ENCODE assay signal across 8 cellular contexts in the genomic region with DNA sequence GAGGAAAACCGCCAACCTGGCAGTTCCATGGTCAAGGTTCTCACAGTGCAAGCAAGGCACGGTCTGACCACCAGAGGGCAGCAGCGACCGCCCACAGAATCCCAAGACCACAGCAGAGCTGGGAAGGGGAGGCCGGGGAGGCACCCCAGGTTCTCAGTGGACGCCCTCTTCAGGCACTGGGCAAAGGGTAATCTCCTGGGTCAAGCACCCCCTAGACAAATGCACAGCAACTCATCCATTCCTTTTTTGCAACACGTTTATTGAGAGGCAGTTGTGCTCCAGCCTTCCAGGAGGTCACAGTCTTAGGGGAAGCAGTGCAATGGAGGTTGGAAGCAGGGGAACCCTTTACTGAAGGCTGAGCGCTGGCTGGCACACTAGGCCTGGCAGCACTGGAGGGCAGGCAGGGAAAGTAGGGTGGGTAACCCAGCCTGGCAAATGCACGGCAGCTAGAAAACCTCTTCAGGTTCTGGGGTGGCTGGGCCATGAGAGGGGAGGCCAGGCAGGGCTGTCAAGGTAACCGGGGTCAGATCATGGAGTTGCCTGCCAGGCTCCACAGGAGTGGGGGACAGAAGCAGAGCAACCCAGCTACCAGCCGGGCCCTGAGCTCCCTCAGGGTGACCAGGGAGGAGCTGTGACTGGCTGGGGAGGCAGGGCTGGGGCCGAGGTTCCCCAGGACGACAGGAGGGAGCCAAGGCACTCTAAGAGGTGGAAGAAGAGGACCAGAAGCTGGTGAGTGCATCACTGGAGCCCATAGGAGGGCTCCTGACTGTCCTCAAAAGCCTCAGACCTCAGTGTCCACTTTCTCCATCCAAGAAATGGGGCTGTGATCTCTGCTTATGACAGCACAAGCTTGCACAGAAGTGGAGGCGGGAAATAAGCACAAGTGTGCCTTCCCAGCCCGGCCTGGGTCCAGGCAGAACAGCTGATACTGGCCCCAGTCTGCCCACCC. TPM values are rescaled to one million over a fixed set of nuclear protein-coding genes. Genes with fewer than 3 reads are reported as not detected.
DNase-seq lines count a peak whose midpoint lies in the region; ATAC-seq and TF ChIP-seq lines count a peak whose summit lies in the region.

No MANE protein-coding gene starts in this region.

- H3K36me3 ChIP-seq in Loucy (ENCODE audit: insufficient read depth, low read length) (0 out of 2 replicates have a peak, but pooled peaks cover 5% of the 10 kb centered on the region), adipocyte (ENCODE audit: control insufficient read depth, insufficient read depth, low read length, severe bottlenecking) (peaks cover 11% of the 10 kb centered on the region), heart left ventricle (peaks cover 0 to 32% (median 7%) of the 10 kb centered on the region in 9 donors)

- peak overlapping the region; percentile 31 to 100 (median 100) for H3K27ac ChIP-seq in heart left ventricle

- DNase-seq in NCI-H1417 (lab: John Stamatoyannopoulos, UW) = peak; percentile 83 to 93 (median 87)
- DNase-seq in NCI-H1417 treated with DMSO at 0.1 percent for 48 hours (lab: John Stamatoyannopoulos, UW) = no peak
- DNase-seq in SW 1271 (lab: John Stamatoyannopoulos, UW) = peak; percentile 51 to 70
- DNase-seq in adipocyte (ENCODE audit: low read depth) = peak; percentile 89
- peak; percentile 85 to 94 (median 89) for DNase-seq in heart left ventricle
- peak; percentile 81 to 98 (median 92) for DNase-seq in posterior cingulate gyrus

- peak overlapping the region; percentile 70 for H3K4me3 ChIP-seq in Loucy (ENCODE audit: low read length, poor library complexity, severe bottlenecking)
- peak overlapping the region; percentile 77 for H3K4me3 ChIP-seq in adipocyte (ENCODE audit: low read length)
- peak overlapping the region in 9 of 12 donors; percentile 52 to 75 (median 58) for H3K4me3 ChIP-seq in heart left ventricle

- no peak for TF ChIP-seq POLR2A in heart left ventricle (IDR thresholded peaks at IDR 0.05)

- peak overlapping the region; percentile 57 for H3K9ac ChIP-seq in Loucy (ENCODE audit: low read depth, low read length, poor library complexity, severe bottlenecking)
- peak overlapping the region; percentile 79 for H3K9ac ChIP-seq in adipocyte (ENCODE audit: low read length)

- peaks cover 7% of the 10 kb centered on the region; the same call in 1 of the 2 replicates for H3F3A ChIP-seq in Loucy (ENCODE audit: low read depth)

- no peaks in the 10 kb centered on the region for H3K9me2 ChIP-seq in Loucy (replicated peaks; ENCODE audit: low read depth, low read length)

- WGBS in heart left ventricle, 4 donors = 26 to 32% (median 31%) methylated on average over 14 to 15 of the region's 15 CpGs

- H3K4me1 ChIP-seq in Loucy (ENCODE audit: insufficient read depth, low read length, poor library complexity, severe bottlenecking) (peaks cover 43% of the 10 kb centered on the region), adipocyte (ENCODE audit: control insufficient read depth, insufficient read depth, low read length) (peaks cover 54% of the 10 kb centered on the region), heart left ventricle (peaks cover 20 to 80% (median 63%) of the 10 kb centered on the region in 12 donors)

- peak overlapping the region; percentile 95 for H3K4me2 ChIP-seq in Loucy (ENCODE audit: low read depth, low read length, poor library complexity, severe bottlenecking)

- H3K79me2 ChIP-seq in Loucy (ENCODE audit: insufficient read depth, low read length) = peaks cover 75% of the 10 kb centered on the region

- ATAC-seq in heart left ventricle = peak; percentile 31 to 53 (median 32)
- ATAC-seq in HG03159 (IDR thresholded peaks at IDR 0.05; ENCODE audit: unreplicated experiment) = no peak

- TF ChIP-seq CTCF in Loucy (conservative IDR thresholded peaks at IDR 0.05; ENCODE audit: low read length) (peak; percentile 97), heart left ventricle (IDR thresholded peaks at IDR 0.05) (peak; percentile 92 to 98 (median 96))

- no peaks in the 10 kb centered on the region for H3K27me3 ChIP-seq in Loucy (ENCODE audit: insufficient read depth, low read length, poor library complexity, severe bottlenecking)
- no peaks in the 10 kb centered on the region for H3K27me3 ChIP-seq in adipocyte (replicated peaks; ENCODE audit: control insufficient read depth, insufficient read depth, low read length)
- no peaks in the 10 kb centered on the region for H3K27me3 ChIP-seq in heart left ventricle

- intact Hi-C loops in heart left ventricle (cut with DNase I) (loop anchor here (1.0 to 5.0 kb wide), 7 partner anchors 16 to 99 kb away; a partner anchor contains a TSS), posterior cingulate gyrus (cut with DNase I) (loop anchor here (1.0 to 2.0 kb wide), 2 partner anchors 17 to 93 kb away; a partner anchor contains a TSS)

- peaks cover 49% of the 10 kb centered on the region for H4K20me1 ChIP-seq in Loucy (ENCODE audit: insufficient read depth, low read length, poor library complexity, severe bottlenecking)

- H3K9me3 ChIP-seq in Loucy (ENCODE audit: insufficient read depth, low read depth, low read length) = no peaks in the 10 kb centered on the region
- H3K9me3 ChIP-seq in adipocyte (ENCODE audit: control insufficient read depth, low read length) = no peaks in the 10 kb centered on the region
- H3K9me3 ChIP-seq in heart left ventricle = no peaks in the 10 kb centered on the region

- H2AFZ ChIP-seq in Loucy (ENCODE audit: low read length) = no peak overlapping the region

RNA-seq across cellular contexts. Expression of a gene that starts 1.8 kb away (rescaled TPM):
- 10 to 100 TPM; 18.8 to 45.2 (median 26.6) TPM for total RNA-seq in heart left ventricle
- polyA plus RNA-seq in heart left ventricle = 10 to 100 TPM; 18.8 to 23.8 TPM

RNA-seq across cellular contexts. Expression of a gene that starts 8.5 kb away (rescaled TPM):
- total RNA-seq in heart left ventricle = 10 to 100 TPM in 5 of 9 donors, 1 to 10 TPM in 4; 6.2 to 17.0 (median 12.0) TPM
- polyA plus RNA-seq in heart left ventricle = 1 to 10 TPM; 6.9 to 7.2 TPM
